In genomic region chr16:56777533-56777932, GRCh38 we compare ENCODE assay signal across 19 cellular contexts. TPM values are rescaled to one million over a fixed set of nuclear protein-coding genes. Genes with fewer than 3 reads are reported as not detected.
A peak's percentile ranks its signal among the peaks of the same experiment; 100 is the strongest.
DNase-seq lines count a peak whose midpoint lies in the region; ATAC-seq, FAIRE-seq and TF ChIP-seq lines count a peak whose summit lies in the region.
"Had no signal": no experiment of that assay in that cellular context is flagged by ENCODE, and none has a peak within 500 bp of the region (broad histone marks: within the 10 kb centered on the region; RNA-seq: fewer than 3 reads in every experiment).

No MANE protein-coding gene starts in this region.

- H3K4me1 Mint-ChIP-seq in MCF 10A (ENCODE audit: insufficient read depth, unreplicated experiment) (peaks cover 13% of the 10 kb centered on the region), astrocyte (ENCODE audit: low read depth, unreplicated experiment) (peaks cover 36% of the 10 kb centered on the region)

- intact Hi-C loops in MCF 10A (cut with micrococcal nuclease) (no loop called here), breast epithelium (cut with DNase I; ENCODE audit: low total_unique reads) (no loop called here)

- H3K4me3 Mint-ChIP-seq in MCF 10A (ENCODE audit: unreplicated experiment) (no peak overlapping the region), astrocyte (ENCODE audit: unreplicated experiment) (no peak overlapping the region)

- H3K79me2 ChIP-seq in astrocyte (ENCODE audit: insufficient read depth, low read length): peaks cover 41% of the 10 kb centered on the region

- H3K36me3 ChIP-seq in breast epithelium: no peaks in the 10 kb centered on the region
- H3K36me3 ChIP-seq in astrocyte (ENCODE audit: insufficient read depth, low read length): no peaks in the 10 kb centered on the region

- peak; percentile 54 for FAIRE-seq in astrocyte (lab: Jason Lieb, UNC)

- H3K4me1 ChIP-seq in breast epithelium (peaks cover 0 to 3% of the 10 kb centered on the region in 2 donors), astrocyte (ENCODE audit: insufficient read depth, low read length) (peaks cover 4% of the 10 kb centered on the region)

- TF ChIP-seq POLR2A in breast epithelium (IDR thresholded peaks at IDR 0.05): no peak

- no TSS peak for BruUV-seq in MCF 10A (replicated peaks; lab: Mats Ljungman, UMichigan)

- CTCF ChIA-PET in MCF 10A (lab: Yijun Ruan, JAX): interaction anchor here (0.5 to 1.7 kb wide), 5 partner anchors 10 to 79 kb away, joined by 3 to 6 read pairs (median 4); no protein-coding TSS in a partner anchor

- ATAC-seq in GM18868 (IDR thresholded peaks at IDR 0.05; ENCODE audit: unreplicated experiment) (no peak), GM18502 (IDR thresholded peaks at IDR 0.05; ENCODE audit: poor library complexity, unreplicated experiment) (no peak)
- ATAC-seq: SK-N-SH treated with all-trans-retinoic acid at 6 μM for 48 hours had no signal

- no peaks in the 10 kb centered on the region for H3K27me3 ChIP-seq in breast epithelium
- no peaks in the 10 kb centered on the region for H3K27me3 ChIP-seq in astrocyte (ENCODE audit: insufficient read depth, low read length)

- H3K27ac ChIP-seq in breast epithelium: no peak overlapping the region
- H3K27ac ChIP-seq in astrocyte (ENCODE audit: low read depth, low read length): no peak overlapping the region
- H3K27ac ChIP-seq: 22Rv1, C4-2B had no signal

- no peak for TF ChIP-seq CTCF in MCF 10A (IDR thresholded peaks at IDR 0.05; ENCODE audit: unreplicated experiment)
- no peak for TF ChIP-seq CTCF in breast epithelium (IDR thresholded peaks at IDR 0.05)
- no peak for TF ChIP-seq CTCF in astrocyte (IDR thresholded peaks at IDR 0.05; ENCODE audit: insufficient read depth, low read depth, low read length)
- no peak for TF ChIP-seq CTCF in fibroblast of mammary gland (conservative IDR thresholded peaks at IDR 0.05; ENCODE audit: control insufficient read depth, insufficient read depth, low read depth, low read length)

- peak overlapping the region; percentile 8 for H3K27ac Mint-ChIP-seq in MCF 10A (ENCODE audit: low read depth, unreplicated experiment)
- no peak overlapping the region for H3K27ac Mint-ChIP-seq in astrocyte (ENCODE audit: unreplicated experiment)

- H3K27me3 Mint-ChIP-seq in MCF 10A (ENCODE audit: insufficient read depth, unreplicated experiment) (no peaks in the 10 kb centered on the region), astrocyte (ENCODE audit: low read depth, unreplicated experiment) (no peaks in the 10 kb centered on the region)

- H3K9ac ChIP-seq in astrocyte (ENCODE audit: low read length): no peak overlapping the region

- H3K9me3 Mint-ChIP-seq in MCF 10A (ENCODE audit: unreplicated experiment) (no peaks in the 10 kb centered on the region), astrocyte (ENCODE audit: unreplicated experiment) (no peaks in the 10 kb centered on the region)

- H3K9me3 ChIP-seq in breast epithelium (no peaks in the 10 kb centered on the region), astrocyte (ENCODE audit: insufficient read depth, low read depth, low read length) (no peaks in the 10 kb centered on the region)

- no peak overlapping the region for H3K4me3 ChIP-seq in breast epithelium
- no peak overlapping the region for H3K4me3 ChIP-seq in astrocyte (ENCODE audit: insufficient read depth, low read depth, low read length)
- no peak overlapping the region for H3K4me3 ChIP-seq in fibroblast of mammary gland (ENCODE audit: control insufficient read depth, low read depth, low read length)

- POLR2A ChIA-PET in MCF 10A (lab: Yijun Ruan, JAX): interaction anchor here (1.9 to 3.3 kb wide), 2 partner anchors 9 to 48 kb away, joined by 5 to 9 read pairs; partner anchors contain the start of gene NUP93

- H3K4me2 ChIP-seq in astrocyte (ENCODE audit: low read length): no peak overlapping the region

- no peak overlapping the region for H2AFZ ChIP-seq in astrocyte (ENCODE audit: low read depth, low read length)

- peaks cover 55% of the 10 kb centered on the region for H4K20me1 ChIP-seq in astrocyte (ENCODE audit: insufficient read depth, low read length)

- DNase-seq in MCF 10A (ENCODE audit: unreplicated experiment): no peak
- no peak for DNase-seq in breast epithelium (ENCODE audit: low spot score in 2 of 2)
- DNase-seq in astrocyte (ENCODE audit: low read depth): peak; percentile 46
- DNase-seq in fibroblast of mammary gland (ENCODE audit: low read depth): peak; percentile 21
- DNase-seq in NK-92 (lab: John Stamatoyannopoulos, UW; ENCODE audit: unreplicated experiment): no peak
- DNase-seq in anterior cingulate cortex (lab: John Stamatoyannopoulos, UW): no peak
- DNase-seq: DMS 273 treated with DMSO at 0.1 percent for 48 hours, HCEC 1CT, NCI-H1417 treated with DMSO at 0.1 percent for 48 hours, NCI-H1930, NCI-H2171 treated with DMSO at 0.1 percent for 48 hours, NCI-H446 treated with DMSO at 0.1 percent for 48 hours, OCI-M1, SHP77 treated with DMSO at 0.1 percent for 48 hours had no signal

- H3K36me3 Mint-ChIP-seq in MCF 10A (ENCODE audit: insufficient read depth, unreplicated experiment) (no peaks in the 10 kb centered on the region), astrocyte (ENCODE audit: low read depth, unreplicated experiment) (peaks cover 7% of the 10 kb centered on the region)

RNA-seq across cellular contexts. Expression of gene NUP93, which starts 47.6 kb away (rescaled TPM):
- total RNA-seq in MCF 10A (2022) (53.9 and 60.2 TPM in 2 replicates), breast epithelium (10 to 100 TPM; 29.4 to 48.8 (median 32.6) TPM), astrocyte (89.3 and 94.0 TPM in 2 replicates)

Comparison
In these comparisons a context has a peak if more than half of its experiments do, and no peak if none do; other contexts are left out.
1. DNase-seq: peak in astrocyte (single experiment) and fibroblast of mammary gland (single experiment); none in MCF 10A (single experiment), breast epithelium (0 of 2), NK-92 (single experiment) and anterior cingulate cortex (0 of 58).